ENCODE assay signal across 8 cellular contexts in genomic region chr11:114440121-114440860, GRCh38. TPM values are rescaled to one million over a fixed set of nuclear protein-coding genes. Genes with fewer than 3 reads are reported as not detected.
A peak's percentile ranks its signal among the peaks of the same experiment; 100 is the strongest.
DNase-seq lines count a peak whose midpoint lies in the region; ATAC-seq and TF ChIP-seq lines count a peak whose summit lies in the region.

No MANE protein-coding gene starts in this region.

- peaks cover 3% of the 10 kb centered on the region for H3F3A ChIP-seq in PC-3 (ENCODE audit: low read length, unreplicated experiment)

- no peaks in the 10 kb centered on the region for H3K9me3 Mint-ChIP-seq in endothelial cell (ENCODE audit: unreplicated experiment)
- no peaks in the 10 kb centered on the region for H3K9me3 Mint-ChIP-seq in naive thymus-derived CD8-positive, alpha-beta T cell

- intact Hi-C loops in PC-3 (cut with micrococcal nuclease), result loop anchor here (2.0 kb wide), 1 partner anchor 123 kb away; no protein-coding TSS in a partner anchor

- H3K27ac ChIP-seq in PC-3 (ENCODE audit: low read length), result peak overlapping the region; percentile 20

- H3K27me3 ChIP-seq in GM06990 (replicated peaks; ENCODE audit: control insufficient read depth, insufficient read depth, low read length), result no peaks in the 10 kb centered on the region
- H3K27me3 ChIP-seq in PC-3 (ENCODE audit: low read length), result no peaks in the 10 kb centered on the region

- CTCF ChIA-PET in PC-3 (lab: Charles Lee), result interaction anchor here (0.6 kb wide), 1 partner anchor 446 kb away, joined by 4 read pairs; no protein-coding TSS in a partner anchor

- peaks cover 33% of the 10 kb centered on the region for H3K4me1 Mint-ChIP-seq in endothelial cell (ENCODE audit: unreplicated experiment)
- H3K4me1 Mint-ChIP-seq in naive thymus-derived CD8-positive, alpha-beta T cell, result peaks cover 14 to 34% (median 31%) of the 10 kb centered on the region in 4 donors

- DNase-seq in GM06990 (ENCODE audit: extremely low read depth, insufficient read length) (no peak), PC-3 (peak; percentile 29), endothelial cell (ENCODE audit: low spot score) (no peak), COR-L47 (lab: John Stamatoyannopoulos, UW) (no peak), activated gamma-delta T cell (lab: John Stamatoyannopoulos, UW) (no peak)
- peak in 3 of 10 donors; percentile 0 to 9 (median 5) for DNase-seq in naive thymus-derived CD8-positive, alpha-beta T cell
- DNase-seq in stimulated activated CD8-positive, alpha-beta memory T cell treated with anti-CD3 and anti-CD28 coated beads, Interleukin-4, amount 100 ng/mL, for 48 hours, result no peak

- no peak for TF ChIP-seq CTCF in GM06990 (IDR thresholded peaks at IDR 0.05; ENCODE audit: insufficient read depth, low read length, poor library complexity, severe bottlenecking)
- no peak for TF ChIP-seq CTCF in PC-3 (conservative IDR thresholded peaks at IDR 0.05; ENCODE audit: low read depth, low read length)
- TF ChIP-seq CTCF in endothelial cell (IDR thresholded peaks at IDR 0.05; ENCODE audit: unreplicated experiment), result no peak

- peak overlapping the region; percentile 91 for H3K4me2 ChIP-seq in PC-3 (ENCODE audit: low read length)

- no peaks in the 10 kb centered on the region for H3K9me3 ChIP-seq in PC-3 (ENCODE audit: low read length)

- H3K27ac Mint-ChIP-seq in endothelial cell (ENCODE audit: unreplicated experiment), result peak overlapping the region; percentile 91
- peak overlapping the region in 9 of 10 donors; percentile 25 to 98 (median 94) for H3K27ac Mint-ChIP-seq in naive thymus-derived CD8-positive, alpha-beta T cell

- H3K9ac ChIP-seq in PC-3 (ENCODE audit: low read length), result peak overlapping the region; percentile 86

- H4K20me1 ChIP-seq in PC-3 (ENCODE audit: low read length), result no peaks in the 10 kb centered on the region; the same call in 1 of the 2 replicates

- no TSS peak for BruUV-seq in PC-3 (replicated peaks; lab: Mats Ljungman, UMichigan)

- H3K4me3 ChIP-seq in GM06990 (replicated peaks; ENCODE audit: low read depth, low read length), result peak overlapping the region; percentile 92
- H3K4me3 ChIP-seq in PC-3 (ENCODE audit: low read length), result peak overlapping the region; percentile 97

- no peaks in the 10 kb centered on the region for H3K9me2 ChIP-seq in PC-3 (replicated peaks; ENCODE audit: low read length)

- peaks cover 31% of the 10 kb centered on the region for H3K4me1 ChIP-seq in PC-3 (ENCODE audit: insufficient read depth, low read length)

- POLR2A ChIA-PET in PC-3 (lab: Charles Lee; ENCODE audit: unreplicated experiment), result no interaction called here
- POLR2A ChIA-PET in naive thymus-derived CD8-positive, alpha-beta T cell (lab: Charles Lee), result interaction anchor here (1.4 kb wide), 1 partner anchor 40 kb away, joined by 5 read pairs; the partner anchor contains the start of genes C11orf71 and RBM7

- H3K27me3 Mint-ChIP-seq in endothelial cell (ENCODE audit: unreplicated experiment), result no peaks in the 10 kb centered on the region
- H3K27me3 Mint-ChIP-seq in naive thymus-derived CD8-positive, alpha-beta T cell, result no peaks in the 10 kb centered on the region

- H3K4me3 Mint-ChIP-seq in endothelial cell (ENCODE audit: unreplicated experiment), result peak overlapping the region; percentile 99
- peak overlapping the region; percentile 94 to 99 (median 97) for H3K4me3 Mint-ChIP-seq in naive thymus-derived CD8-positive, alpha-beta T cell

- H3K36me3 ChIP-seq in GM06990 (ENCODE audit: control insufficient read depth, insufficient read depth, low read length) (no peaks in the 10 kb centered on the region), PC-3 (ENCODE audit: low read depth, low read length) (peaks cover 12% of the 10 kb centered on the region; the same call in 1 of the 2 replicates)

- ATAC-seq in PC-3 (no peak), HG02610 (IDR thresholded peaks at IDR 0.05; ENCODE audit: unreplicated experiment) (no peak)
- ATAC-seq in naive thymus-derived CD8-positive, alpha-beta T cell, result no peak

- peaks cover 4% of the 10 kb centered on the region for H3K36me3 Mint-ChIP-seq in endothelial cell (ENCODE audit: low read depth, unreplicated experiment)
- H3K36me3 Mint-ChIP-seq in naive thymus-derived CD8-positive, alpha-beta T cell, result peaks cover 0 to 17% (median 3%) of the 10 kb centered on the region in 3 donors

- peak overlapping the region; percentile 98 for H2AFZ ChIP-seq in PC-3 (ENCODE audit: low read length)

- H3K79me2 ChIP-seq in PC-3 (ENCODE audit: low read length), result peaks cover 60% of the 10 kb centered on the region

RNA-seq across cellular contexts. Expression of gene REXO2, which starts 1.0 kb away (rescaled TPM):
- total RNA-seq in PC-3 (2014; rRNA removed) (145 and 181 TPM in 2 replicates), endothelial cell (ENCODE audit: unreplicated experiment) (71.6 TPM)
- total RNA-seq in naive thymus-derived CD8-positive, alpha-beta T cell, result 10 to 100 TPM; 60.6 to 65.0 TPM
- 10 to 100 TPM; 45.8 to 49.5 (median 47.9) TPM for polyA plus RNA-seq in naive thymus-derived CD8-positive, alpha-beta T cell

RNA-seq across cellular contexts. Expression of gene RBM7, which starts 39.8 kb away (rescaled TPM):
- total RNA-seq in PC-3 (2014; rRNA removed) (18.4 and 30.1 TPM in 2 replicates), endothelial cell (ENCODE audit: unreplicated experiment) (44.8 TPM)
- total RNA-seq in naive thymus-derived CD8-positive, alpha-beta T cell, result 10 to 100 TPM; 46.2 to 46.4 TPM
- polyA plus RNA-seq in naive thymus-derived CD8-positive, alpha-beta T cell, result 10 to 100 TPM; 13.8 to 34.0 (median 20.3) TPM

RNA-seq across cellular contexts. Expression of gene C11orf71, which starts 40.0 kb away (rescaled TPM):
- total RNA-seq in PC-3 (2014; rRNA removed) (5.0 and 8.1 TPM in 2 replicates), endothelial cell (ENCODE audit: unreplicated experiment) (6.7 TPM)
- 10 to 100 TPM; 18.2 to 18.3 TPM for total RNA-seq in naive thymus-derived CD8-positive, alpha-beta T cell
- polyA plus RNA-seq in naive thymus-derived CD8-positive, alpha-beta T cell, result 10 to 100 TPM; 11.8 to 19.2 (median 16.1) TPM
